Comparison of ENCODE assay signal across 20 cellular contexts in the genomic region with DNA sequence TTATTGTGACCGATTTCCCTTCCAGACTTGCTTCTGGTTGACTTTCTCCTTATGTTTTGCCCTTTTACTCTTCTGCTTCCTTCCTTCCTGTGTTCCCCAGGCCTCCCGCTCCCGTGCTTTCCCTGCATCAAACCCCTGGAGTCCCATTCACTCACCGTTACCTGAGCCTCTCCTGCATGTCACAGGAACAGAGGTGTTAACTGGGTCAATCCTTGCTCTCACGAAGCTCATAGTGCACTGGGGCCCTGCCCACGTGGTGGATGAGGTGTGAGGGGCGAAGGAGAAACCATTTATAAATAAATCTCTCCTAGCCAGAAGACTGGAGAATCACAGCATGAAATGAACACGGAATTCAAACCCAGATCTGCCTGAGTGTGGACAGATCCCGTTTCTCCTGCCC.
DNase-seq lines count a peak whose midpoint lies in the region; ATAC-seq, FAIRE-seq and TF ChIP-seq lines count a peak whose summit lies in the region.
"Had no signal": no experiment of that assay in that cellular context is flagged by ENCODE, and none has a peak within 500 bp of the region (broad histone marks: within the 10 kb centered on the region; RNA-seq: fewer than 3 reads in every experiment).

No MANE protein-coding gene starts in this region.

- no peak for TF ChIP-seq RAD21 in H1 (IDR thresholded peaks at IDR 0.05 in 1 of 2, conservative IDR thresholded peaks at IDR 0.05 in 1 of 2; ENCODE audit: low read depth in 2 of 2, low read length in 2 of 2)

- H3K23ac ChIP-seq in H1 (ENCODE audit: insufficient read length) = no peak overlapping the region

- H2BK15ac ChIP-seq in H1 (ENCODE audit: low read length) = no peak overlapping the region

- no peak for FAIRE-seq in H1 (lab: Jason Lieb, UNC)
- FAIRE-seq: A549, GM12891, GM18507 had no signal

- no peak overlapping the region for H4K8ac ChIP-seq in H1 (ENCODE audit: extremely low read depth, insufficient read depth, low read length)

- intact Hi-C loops in left cardiac atrium (cut with DNase I) = no loop called here

- no peak overlapping the region for H3K9ac ChIP-seq in H1 (replicated peaks in 1 of 4; ENCODE audit: extremely low read depth in 1 of 4, low read depth in 3 of 4, low read length in 3 of 4)

- no peak overlapping the region for H2AFZ ChIP-seq in H1 (ENCODE audit: low read length)

- no peak overlapping the region for H3K4me2 ChIP-seq in H1 (ENCODE audit: insufficient read depth in 1 of 2, low read depth in 2 of 2, low read length in 2 of 2)
- H3K4me2 ChIP-seq: A549 had no signal

- 75% methylated on average over 9 of the region's 9 CpGs; no CpG with 5 or more reads in 1 of the 2 experiments for WGBS in H1 (ENCODE audit: extremely low coverage in 1 of 2, insufficient coverage in 1 of 2, insufficient read length in 1 of 2, insufficient replicate concordance in 2 of 2, low coverage in 1 of 2, low lambda C conversion rate in 2 of 2, missing lambda C conversion rate in 1 of 2), 2 experiments

- H4K91ac ChIP-seq in H1 (replicated peaks; ENCODE audit: insufficient read length, low read length) = no peak overlapping the region

- H3K79me2 ChIP-seq in H1 (ENCODE audit: control insufficient read depth in 1 of 2, insufficient read depth in 2 of 2, low read length in 2 of 2) = no peaks in the 10 kb centered on the region

- H3K27ac Mint-ChIP-seq in neural crest cell (ENCODE audit: unreplicated experiment) = peak overlapping the region; percentile 21
- H3K27ac Mint-ChIP-seq: HFFc6 had no signal

- no peak for TF ChIP-seq EP300 in H1 (IDR thresholded peaks at IDR 0.05; ENCODE audit: borderline replicate concordance in 1 of 2, low read depth in 2 of 2, low read length in 2 of 2)

- H3K4me3 ChIP-seq in cardiac muscle cell = no peak overlapping the region
- H3K4me3 ChIP-seq in H1 (ENCODE audit: extremely low read depth in 1 of 4, insufficient read depth in 2 of 4, low read depth in 3 of 4, low read length in 4 of 4) = no peak overlapping the region
- H3K4me3 ChIP-seq: A549, HAP-1 had no signal

- no peak overlapping the region for H3K56ac ChIP-seq in H1 (replicated peaks; ENCODE audit: insufficient read length, low read depth, low read length)

- H3K14ac ChIP-seq in H1 (ENCODE audit: insufficient read length) = no peak overlapping the region

- no peaks in the 10 kb centered on the region for H3K9me3 Mint-ChIP-seq in neural crest cell
- H3K9me3 Mint-ChIP-seq: HFFc6 had no signal

- H3K4ac ChIP-seq in H1 (replicated peaks; ENCODE audit: insufficient read length, low read depth, low read length) = no peak overlapping the region

- TF ChIP-seq POLR2A in H1 (IDR thresholded peaks at IDR 0.05; ENCODE audit: control extremely low read depth in 1 of 2, low read depth in 2 of 2, low read length in 2 of 2) = no peak

- no peak overlapping the region for H4K5ac ChIP-seq in H1 (ENCODE audit: insufficient read length, low read depth, low read length)

- no peaks in the 10 kb centered on the region for H3K79me1 ChIP-seq in H1 (ENCODE audit: low read depth, low read length)

- no peaks in the 10 kb centered on the region for H4K20me1 ChIP-seq in H1 (replicated peaks in 1 of 2; ENCODE audit: control insufficient read depth in 1 of 2, insufficient read depth in 2 of 2, low read length in 2 of 2)

- no peak overlapping the region for H2AK5ac ChIP-seq in H1 (ENCODE audit: low read depth, low read length)

- TF ChIP-seq CTCF in cardiac muscle cell (IDR thresholded peaks at IDR 0.05; ENCODE audit: low read depth, low read length) (no peak), H1 (IDR thresholded peaks at IDR 0.05; ENCODE audit: control extremely low read depth in 1 of 3, insufficient read depth in 1 of 3, low read depth in 1 of 3, low read length in 3 of 3) (no peak), neural crest cell (conservative IDR thresholded peaks at IDR 0.05) (no peak)

- H3K27me3 ChIP-seq in cardiac muscle cell (no peaks in the 10 kb centered on the region), H1 (replicated peaks in 1 of 4; ENCODE audit: control insufficient read depth in 3 of 4, extremely low read depth in 1 of 4, insufficient read depth in 3 of 4, low read length in 3 of 4) (peaks cover 0 to 2% (median 0%) of the 10 kb centered on the region in 4 experiments; a peak in 1 of 7 replicates)

- H3K36me3 Mint-ChIP-seq in neural crest cell (ENCODE audit: low read depth) = no peaks in the 10 kb centered on the region
- H3K36me3 Mint-ChIP-seq: CD4-positive, alpha-beta memory T cell had no signal

- H3K18ac ChIP-seq in H1 (ENCODE audit: extremely low read depth, low read length) = no peak overlapping the region

- no peak overlapping the region for H2BK20ac ChIP-seq in H1 (ENCODE audit: low read length)

- no peak for ATAC-seq in left cardiac atrium
- ATAC-seq: A549 had no signal

- H3K27me3 Mint-ChIP-seq in neural crest cell (ENCODE audit: low read depth) = peaks cover 22% of the 10 kb centered on the region

- CTCF ChIA-PET in H1 (lab: Charles Lee; ENCODE audit: partially characterized antibody) = interaction anchor here (0.5 to 2.3 kb wide), 4 partner anchors 8 to 218 kb away, joined by 3 to 16 read pairs (median 4); no protein-coding TSS in a partner anchor

- H2BK5ac ChIP-seq in H1 (ENCODE audit: low read depth, low read length) = no peak overlapping the region

- H3K4me3 Mint-ChIP-seq in neural crest cell = no peak overlapping the region
- H3K4me3 Mint-ChIP-seq: CD4-positive, alpha-beta memory T cell; HFFc6 had no signal

- no peak overlapping the region for H2BK12ac ChIP-seq in H1 (ENCODE audit: low read depth, low read length)

- POLR2A ChIA-PET in H1 (lab: Charles Lee; ENCODE audit: partially characterized antibody) = interaction anchor here (1.3 kb wide), 1 partner anchor 201 kb away, joined by 3 read pairs; no protein-coding TSS in a partner anchor

- H3K27ac ChIP-seq in cardiac muscle cell (peak overlapping the region; percentile 67), H1 (ENCODE audit: low read depth, low read length) (no peak overlapping the region)
- H3K27ac ChIP-seq: A549 had no signal

- H2BK120ac ChIP-seq in H1 (replicated peaks; ENCODE audit: low read depth, low read length) = no peak overlapping the region

- H3K4me1 ChIP-seq in cardiac muscle cell (ENCODE audit: low read depth) (peaks cover 14% of the 10 kb centered on the region), H1 (replicated peaks in 1 of 4; ENCODE audit: control insufficient read depth in 3 of 4, insufficient read depth in 4 of 4, low read length in 3 of 4) (no peaks in the 10 kb centered on the region)
- H3K4me1 ChIP-seq: A549, HAP-1 had no signal

- H3K36me3 ChIP-seq in cardiac muscle cell = no peaks in the 10 kb centered on the region
- no peaks in the 10 kb centered on the region for H3K36me3 ChIP-seq in H1 (ENCODE audit: control insufficient read depth in 2 of 4, insufficient read depth in 4 of 4, low read length in 3 of 4)
- H3K36me3 ChIP-seq: HAP-1 had no signal

- no peaks in the 10 kb centered on the region for H3K23me2 ChIP-seq in H1 (ENCODE audit: low read depth, low read length)

- DNase-seq in cardiac muscle cell (ENCODE audit: low read depth in 1 of 2, low spot score in 1 of 2) (no peak), left cardiac atrium (no peak), H1 (ENCODE audit: low read depth in 1 of 2, low spot score in 2 of 2) (peak in 1 of 2 experiments; percentile 41), neural crest cell (ENCODE audit: low read depth, low spot score) (no peak), NCI-H1436 treated with DMSO at 0.1 percent for 48 hours (lab: John Stamatoyannopoulos, UW) (no peak), AG08396 (ENCODE audit: low spot score) (no peak)
- DNase-seq: 8988T; ACHN; C1 segment of cervical spinal cord; Calu3; CD4-positive, alpha-beta memory T cell; COR-L47; DMS53; DMS79 treated with DMSO at 0.1 percent for 48 hours; GF-D8; HFFc6 had no signal

- H3K4me1 Mint-ChIP-seq in neural crest cell = no peaks in the 10 kb centered on the region
- H3K4me1 Mint-ChIP-seq: CD4-positive, alpha-beta memory T cell had no signal

- H3K9me3 ChIP-seq in cardiac muscle cell (ENCODE audit: low read depth) = no peaks in the 10 kb centered on the region
- H3K9me3 ChIP-seq in H1 (ENCODE audit: insufficient read depth in 2 of 2, low read depth in 1 of 2, low read length in 1 of 2) = no peaks in the 10 kb centered on the region
- H3K9me3 ChIP-seq: A549, HAP-1 had no signal

TF ChIP-seq in H1, 55 proteins besides CTCF, POLR2A, EP300 and RAD21:
- TF ChIP-seq NRF1 (IDR thresholded peaks at IDR 0.05; ENCODE audit: low read depth, low read length) = no peak
- TF ChIP-seq, protein P1, sequence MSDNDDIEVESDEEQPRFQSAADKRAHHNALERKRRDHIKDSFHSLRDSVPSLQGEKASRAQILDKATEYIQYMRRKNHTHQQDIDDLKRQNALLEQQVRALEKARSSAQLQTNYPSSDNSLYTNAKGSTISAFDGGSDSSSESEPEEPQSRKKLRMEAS (IDR thresholded peaks at IDR 0.05) = peak; percentile 82
- TF ChIP-seq, protein P2, sequence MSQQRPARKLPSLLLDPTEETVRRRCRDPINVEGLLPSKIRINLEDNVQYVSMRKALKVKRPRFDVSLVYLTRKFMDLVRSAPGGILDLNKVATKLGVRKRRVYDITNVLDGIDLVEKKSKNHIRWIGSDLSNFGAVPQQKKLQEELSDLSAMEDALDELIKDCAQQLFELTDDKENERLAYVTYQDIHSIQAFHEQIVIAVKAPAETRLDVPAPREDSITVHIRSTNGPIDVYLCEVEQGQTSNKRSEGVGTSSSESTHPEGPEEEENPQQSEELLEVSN (IDR thresholded peaks at IDR 0.05) = peak; percentile 61
TF ChIP-seq in H1: peak in this region for 2.
